18 cellular contexts compared by ENCODE assay signal in the genomic region with DNA sequence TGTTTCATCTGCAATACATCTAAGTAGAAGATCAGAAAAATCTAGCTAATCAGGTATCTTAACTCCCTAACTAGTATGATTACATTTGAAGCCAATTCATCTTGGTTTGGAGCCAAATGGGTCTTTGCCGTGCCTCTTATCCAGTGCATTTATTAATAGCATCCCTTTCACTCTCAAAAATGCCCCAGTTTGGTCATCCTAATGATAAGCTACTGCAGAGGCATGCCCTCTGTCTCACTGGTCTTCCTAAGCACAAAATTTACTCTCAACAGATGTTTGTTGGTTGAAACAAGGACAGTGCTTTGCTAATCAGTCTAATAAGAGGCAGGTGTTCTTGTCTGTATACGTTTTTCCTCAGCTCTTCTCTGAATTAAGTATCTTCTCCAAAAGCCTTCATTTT.
"Had no signal": no experiment of that assay in that cellular context is flagged by ENCODE, and none has a peak within 500 bp of the region (broad histone marks: within the 10 kb centered on the region; RNA-seq: fewer than 3 reads in every experiment).

No MANE protein-coding gene starts in this region.

- H3K36me3 ChIP-seq: esophagus muscularis mucosa, gastrocnemius medialis, heart right ventricle, left ventricle myocardium inferior, lower lobe of right lung had no signal

- DNase-seq: dermis blood vessel endothelial cell; dorsolateral prefrontal cortex; effector CD4-positive, alpha-beta T cell; effector memory CD4-positive, alpha-beta T cell; foreskin keratinocyte; gastrocnemius medialis; glutamatergic neuron; head of caudate nucleus; heart right ventricle; hippocampal formation; left cardiac atrium; left ventricle myocardium inferior; lower lobe of right lung; mucosa of descending colon; naive B cell; naive thymus-derived CD8-positive, alpha-beta T cell had no signal

- ATAC-seq: foreskin keratinocyte; gastrocnemius medialis; heart right ventricle; left cardiac atrium; lower lobe of right lung; mucosa of descending colon; naive thymus-derived CD8-positive, alpha-beta T cell had no signal

- H3K27ac ChIP-seq: coronary artery, dorsolateral prefrontal cortex, esophagus muscularis mucosa, foreskin keratinocyte, gastrocnemius medialis, heart right ventricle, left ventricle myocardium inferior, lower lobe of right lung had no signal

- H3K27me3 ChIP-seq: dorsolateral prefrontal cortex, esophagus muscularis mucosa, foreskin keratinocyte, gastrocnemius medialis had no signal

- H3K9me3 ChIP-seq: esophagus muscularis mucosa, gastrocnemius medialis, heart right ventricle, left ventricle myocardium inferior, lower lobe of right lung, mucosa of descending colon had no signal

- H3K4me1 ChIP-seq: esophagus muscularis mucosa, foreskin keratinocyte, gastrocnemius medialis, left ventricle myocardium inferior, lower lobe of right lung had no signal

- H3K4me3 ChIP-seq: coronary artery, dorsolateral prefrontal cortex, esophagus muscularis mucosa, gastrocnemius medialis, heart right ventricle, left ventricle myocardium inferior, lower lobe of right lung, mucosa of descending colon had no signal
